8 cellular contexts compared by ENCODE assay signal in the genomic region with DNA sequence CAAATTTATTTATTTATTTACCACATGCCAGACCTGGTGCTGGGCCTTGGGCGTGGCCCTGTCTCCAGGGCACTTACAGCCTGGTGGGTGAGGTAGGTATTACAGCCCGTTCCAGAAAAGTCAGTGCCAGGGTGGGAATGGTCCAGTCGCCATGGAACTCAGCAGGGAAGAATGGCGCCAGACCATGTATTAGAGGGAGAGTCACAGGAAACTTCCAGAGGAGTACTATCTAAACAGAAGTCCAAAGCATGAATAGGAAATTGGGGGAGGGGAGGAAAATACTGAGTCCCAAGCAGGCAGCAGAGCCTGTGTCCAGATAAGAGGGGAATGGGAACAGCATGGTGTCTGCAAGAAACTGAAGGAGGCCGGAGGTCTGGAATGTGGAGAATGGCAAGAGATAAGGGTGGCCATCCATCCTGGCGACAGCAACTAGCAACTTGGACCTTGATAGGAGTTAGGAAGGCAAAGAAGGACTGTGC. TPM values are rescaled to one million over a fixed set of nuclear protein-coding genes. Genes with fewer than 3 reads are reported as not detected.
A peak's percentile ranks its signal among the peaks of the same experiment; 100 is the strongest.
DNase-seq lines count a peak whose midpoint lies in the region; ATAC-seq and TF ChIP-seq lines count a peak whose summit lies in the region.

No MANE protein-coding gene starts in this region.

- WGBS in stomach, 5 donors = 58 to 77% (median 64%) methylated on average over 6 of the region's 6 CpGs

- intact Hi-C loops in A673 (cut with micrococcal nuclease; ENCODE audit: unreplicated experiment) = no loop called here
- intact Hi-C loops in left colon (cut with DNase I, micrococcal nuclease) = no loop called here
- intact Hi-C loops in stomach (cut with DNase I; ENCODE audit: low total_unique reads) = no loop called here

- peak; percentile 40 for ATAC-seq in left colon

- H3K4me1 ChIP-seq in A673 (ENCODE audit: insufficient read depth, low read length, poor library complexity, severe bottlenecking) (peaks cover 11% of the 10 kb centered on the region), stomach (peaks cover 0 to 19% (median 13%) of the 10 kb centered on the region in 4 donors)

- H3K9me3 ChIP-seq in A673 (ENCODE audit: low read depth, low read length, poor library complexity, severe bottlenecking) (no peaks in the 10 kb centered on the region), stomach (no peaks in the 10 kb centered on the region)

- H3K27ac ChIP-seq in A673 (ENCODE audit: low read depth, low read length, poor library complexity, severe bottlenecking) = no peak overlapping the region
- H3K27ac ChIP-seq in stomach = no peak overlapping the region

- peak; percentile 27; the same call in 1 of the 2 replicates for TF ChIP-seq CTCF in A673 (conservative IDR thresholded peaks at IDR 0.05; ENCODE audit: low read depth, low read length)
- peak; percentile 44; the same call in 1 of the 2 replicates for TF ChIP-seq CTCF in GM12875 (IDR thresholded peaks at IDR 0.05; ENCODE audit: borderline replicate concordance, insufficient read depth, low read depth, low read length)
- TF ChIP-seq CTCF in WI38 (IDR thresholded peaks at IDR 0.05; ENCODE audit: low read depth, low read length) = peak; percentile 23; the same call in 1 of the 2 replicates
- TF ChIP-seq CTCF in stomach (IDR thresholded peaks at IDR 0.05) = peak in 1 of 7 experiments; percentile 8

- TF ChIP-seq POLR2A in stomach (IDR thresholded peaks at IDR 0.05) = no peak

- H3K4me3 ChIP-seq in A673 (ENCODE audit: low read depth, low read length, poor library complexity, severe bottlenecking) (no peak overlapping the region), GM12875 (ENCODE audit: low read depth, low read length) (no peak overlapping the region), WI38 (ENCODE audit: low read depth, low read length) (no peak overlapping the region), stomach (no peak overlapping the region)

- CTCF ChIA-PET in A673 (lab: Charles Lee) = no interaction called here

- BruUV-seq in A673 (replicated peaks; lab: Mats Ljungman, UMichigan) = no TSS peak

- H3K36me3 ChIP-seq in A673 (ENCODE audit: insufficient read depth, low read length, poor library complexity, severe bottlenecking) = no peaks in the 10 kb centered on the region
- H3K36me3 ChIP-seq in stomach = peaks cover 9 to 22% (median 16%) of the 10 kb centered on the region in 4 donors

- H3K27me3 ChIP-seq in A673 (replicated peaks; ENCODE audit: insufficient read depth, low read depth, low read length, poor library complexity) (no peaks in the 10 kb centered on the region), stomach (no peaks in the 10 kb centered on the region)

- POLR2A ChIA-PET in A673 (lab: Charles Lee; ENCODE audit: low non-redundant PET) = no interaction called here

- TF ChIP-seq EP300 in stomach (IDR thresholded peaks at IDR 0.05) = no peak

- DNase-seq in A673 (ENCODE audit: low spot score) (no peak), left colon (no peak), NCI-H146 treated with DMSO at 0.1 percent for 48 hours (lab: John Stamatoyannopoulos, UW; ENCODE audit: unreplicated experiment) (no peak), stomach (no peak), mesenteric fat pad (ENCODE audit: low spot score) (no peak)
- no peak for DNase-seq in activated CD8-positive, alpha-beta memory T cell treated with anti-CD3 and anti-CD28 coated beads, Interleukin-2, amount 50 U/mL, for 4 hours

RNA-seq across cellular contexts. Expression of a gene that starts 27.0 kb away (rescaled TPM):
- total RNA-seq in A673 (2021) (20.3 and 22.5 TPM in 2 replicates), left colon (10 to 100 TPM in 1 of 2 donors, 1 to 10 TPM in 1; 7.6 to 12.1 TPM), stomach (10 to 100 TPM in 4 of 5 donors, 1 to 10 TPM in 1; 1.8 to 43.7 (median 27.5) TPM), mesenteric fat pad (108 TPM)
- polyA plus RNA-seq in stomach = 10 to 100 TPM; 12.5 to 16.5 (median 13.0) TPM
